10 cellular contexts compared by ENCODE assay signal in the genomic region with DNA sequence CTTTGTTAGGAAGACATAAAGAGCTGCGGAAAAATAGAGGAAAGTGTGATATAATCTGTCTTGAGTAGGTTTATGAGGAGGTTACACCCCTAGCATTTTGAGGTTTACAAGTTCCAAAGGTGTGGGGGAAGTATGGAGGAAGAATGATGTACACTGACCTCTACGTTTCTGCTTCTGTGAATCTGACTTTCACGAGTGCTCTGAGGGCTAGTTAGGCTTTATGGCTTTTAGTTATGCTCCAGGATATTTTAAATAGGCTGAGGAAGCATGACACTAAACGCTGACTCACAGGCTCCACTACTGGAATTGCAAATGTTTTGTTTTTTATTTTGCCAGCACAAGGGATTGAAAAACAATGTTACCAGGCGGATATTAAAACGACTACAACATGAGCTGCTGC. TPM values are rescaled to one million over a fixed set of nuclear protein-coding genes. Genes with fewer than 3 reads are reported as not detected.
DNase-seq lines count a peak whose midpoint lies in the region; ATAC-seq and TF ChIP-seq lines count a peak whose summit lies in the region.
"Had no signal": no experiment of that assay in that cellular context is flagged by ENCODE, and none has a peak within 500 bp of the region (broad histone marks: within the 10 kb centered on the region; RNA-seq: fewer than 3 reads in every experiment).

No MANE protein-coding gene starts in this region.

- H3K9me3 ChIP-seq in subcutaneous abdominal adipose tissue (ENCODE audit: control insufficient read depth in 5 of 5, low read length in 5 of 5) (no peaks in the 10 kb centered on the region), Peyer's patch (no peaks in the 10 kb centered on the region)

- no peaks in the 10 kb centered on the region for H3K9me3 Mint-ChIP-seq in brain

- H3K4me1 ChIP-seq in subcutaneous abdominal adipose tissue (ENCODE audit: control insufficient read depth in 5 of 5, insufficient read depth in 5 of 5, low read length in 5 of 5), result peaks cover 0 to 29% (median 27%) of the 10 kb centered on the region in 5 donors
- H3K4me1 ChIP-seq in Peyer's patch, result no peaks in the 10 kb centered on the region

- H3K4me3 ChIP-seq in HFF-Myc (replicated peaks; ENCODE audit: low read depth, low read length) (no peak overlapping the region), subcutaneous abdominal adipose tissue (ENCODE audit: low read depth in 1 of 5, low read length in 5 of 5) (peak overlapping the region in 2 of 5 donors; percentile 13 to 15), Peyer's patch (no peak overlapping the region)

- H3K27ac ChIP-seq in subcutaneous abdominal adipose tissue (ENCODE audit: low read depth, low read length), result peak overlapping the region; percentile 71
- peak overlapping the region in 2 of 4 donors; percentile 26 to 28 for H3K27ac ChIP-seq in Peyer's patch

- TF ChIP-seq POLR2A in Peyer's patch (IDR thresholded peaks at IDR 0.05), result no peak

- H3K27ac Mint-ChIP-seq in brain, result peak overlapping the region; percentile 2 to 75 (median 36)
- H3K27ac Mint-ChIP-seq: activated naive CD8-positive, alpha-beta T cell had no signal

- H3K4me3 Mint-ChIP-seq in brain, result peak overlapping the region in 1 of 5 experiments; percentile 3
- H3K4me3 Mint-ChIP-seq: activated naive CD8-positive, alpha-beta T cell had no signal

- no peak for ATAC-seq in HG02870 (IDR thresholded peaks at IDR 0.05; ENCODE audit: unreplicated experiment)

- no peaks in the 10 kb centered on the region for H3K27me3 ChIP-seq in subcutaneous abdominal adipose tissue (ENCODE audit: control insufficient read depth in 5 of 5, insufficient read depth in 4 of 5, low read length in 5 of 5)
- H3K27me3 ChIP-seq in Peyer's patch, result no peaks in the 10 kb centered on the region

- DNase-seq in HFF-Myc (ENCODE audit: extremely low read depth, low read depth), result peak; percentile 66
- peak; percentile 18 for DNase-seq in hepatic stellate cell (ENCODE audit: low spot score)
- DNase-seq in NCI-H748 treated with DMSO at 0.1 percent for 48 hours (lab: John Stamatoyannopoulos, UW), result no peak
- no peak for DNase-seq in DMS153 treated with DMSO at 0.1 percent for 48 hours (lab: John Stamatoyannopoulos, UW; ENCODE audit: unreplicated experiment)
- no peak for DNase-seq in Peyer's patch
- DNase-seq: NCI-H2029 treated with DMSO at 0.1 percent for 48 hours had no signal

- no peak for TF ChIP-seq CTCF in HFF-Myc (IDR thresholded peaks at IDR 0.05; ENCODE audit: low read depth, low read length, missing control alignments)
- no peak for TF ChIP-seq CTCF in brain (conservative IDR thresholded peaks at IDR 0.05)
- no peak for TF ChIP-seq CTCF in Peyer's patch (IDR thresholded peaks at IDR 0.05)

- peak overlapping the region in 2 of 5 donors; percentile 6 to 35 for H3K9ac ChIP-seq in subcutaneous abdominal adipose tissue (ENCODE audit: low read length in 5 of 5)

- peaks cover 27% of the 10 kb centered on the region for H3K4me1 Mint-ChIP-seq in brain

- no peaks in the 10 kb centered on the region for H3K27me3 Mint-ChIP-seq in brain
- H3K27me3 Mint-ChIP-seq: activated naive CD8-positive, alpha-beta T cell had no signal

- H3K36me3 Mint-ChIP-seq in brain, result peaks cover 33% of the 10 kb centered on the region
- H3K36me3 Mint-ChIP-seq: activated naive CD8-positive, alpha-beta T cell had no signal

- H3K36me3 ChIP-seq in subcutaneous abdominal adipose tissue (ENCODE audit: control insufficient read depth in 5 of 5, insufficient read depth in 5 of 5, low read length in 5 of 5), result peaks cover 25 to 28% (median 27%) of the 10 kb centered on the region in 5 donors
- peaks cover 0 to 33% (median 0%) of the 10 kb centered on the region in 3 donors for H3K36me3 ChIP-seq in Peyer's patch

RNA-seq across cellular contexts. Expression of gene UTS2B, which starts 46.4 kb away (rescaled TPM):
- not detected for polyA plus RNA-seq in brain (ENCODE audit: insufficient read depth, low read depth, low replicate concordance)
- total RNA-seq in Peyer's patch, result 1 to 10 TPM in 2 of 4 donors, not detected in 2; 1.9 to 6.6 TPM

RNA-seq across cellular contexts. Expression of gene CCDC50, which starts 47.5 kb away (rescaled TPM):
- polyA plus RNA-seq in brain (ENCODE audit: insufficient read depth, low read depth, low replicate concordance), result 23.7 TPM
- total RNA-seq in Peyer's patch, result 100 to 1,000 TPM in 2 of 4 donors, 10 to 100 TPM in 2; 68.1 to 201 (median 106) TPM

Comparison
In these comparisons a context has a peak if more than half of its experiments do, and no peak if none do; other contexts are left out.
1. DNase-seq: peak in HFF-Myc (single experiment) and hepatic stellate cell (single experiment); none in NCI-H748 treated with DMSO at 0.1 percent for 48 hours (single experiment), DMS153 treated with DMSO at 0.1 percent for 48 hours (single experiment) and Peyer's patch (0 of 3).